In genomic region chr10:59885430-59886134, GRCh38 we compare ENCODE assay signal across 10 cellular contexts. TPM values are rescaled to one million over a fixed set of nuclear protein-coding genes. Genes with fewer than 3 reads are reported as not detected.
DNase-seq lines count a peak whose midpoint lies in the region; ATAC-seq and TF ChIP-seq lines count a peak whose summit lies in the region.
"Had no signal": no experiment of that assay in that cellular context is flagged by ENCODE, and none has a peak within 500 bp of the region (broad histone marks: within the 10 kb centered on the region; RNA-seq: fewer than 3 reads in every experiment).

No MANE protein-coding gene starts in this region.

- POLR2A ChIA-PET in A673 (lab: Charles Lee; ENCODE audit: low non-redundant PET) = no interaction called here

- H3K27ac ChIP-seq in BLaER1 (peak overlapping the region; percentile 45; the same call in 1 of the 2 replicates), A673 (ENCODE audit: low read depth, low read length, poor library complexity, severe bottlenecking) (no peak overlapping the region)
- H3K27ac ChIP-seq: SJSA1 had no signal

- no peak for TF ChIP-seq CTCF in A673 (conservative IDR thresholded peaks at IDR 0.05; ENCODE audit: low read depth, low read length)

- H3K4me1 ChIP-seq in BLaER1 (peaks cover 42% of the 10 kb centered on the region), A673 (ENCODE audit: insufficient read depth, low read length, poor library complexity, severe bottlenecking) (no peaks in the 10 kb centered on the region)
- H3K4me1 ChIP-seq: SJSA1 had no signal

- H3K9ac ChIP-seq in BLaER1 = 0 out of 2 replicates have a peak overlapping the region, but pooled peaks have one; percentile 41

- H3K9me3 ChIP-seq in BLaER1 = peaks cover 7% of the 10 kb centered on the region
- no peaks in the 10 kb centered on the region for H3K9me3 ChIP-seq in A673 (ENCODE audit: low read depth, low read length, poor library complexity, severe bottlenecking)
- H3K9me3 ChIP-seq: SJSA1 had no signal

- H3K4me3 ChIP-seq in BLaER1 = no peak overlapping the region; the same call in 1 of the 2 replicates
- no peak overlapping the region for H3K4me3 ChIP-seq in A673 (ENCODE audit: low read depth, low read length, poor library complexity, severe bottlenecking)
- H3K4me3 ChIP-seq: SJSA1, skin epidermis had no signal

- no peaks in the 10 kb centered on the region for H3K27me3 ChIP-seq in BLaER1
- no peaks in the 10 kb centered on the region for H3K27me3 ChIP-seq in A673 (replicated peaks; ENCODE audit: insufficient read depth, low read depth, low read length, poor library complexity)
- H3K27me3 ChIP-seq: SJSA1 had no signal

- intact Hi-C loops in A673 (cut with micrococcal nuclease; ENCODE audit: unreplicated experiment) = no loop called here

- no TSS peak for BruUV-seq in A673 (replicated peaks; lab: Mats Ljungman, UMichigan)

- CTCF ChIA-PET in A673 (lab: Charles Lee) = no interaction called here

- peaks cover 85% of the 10 kb centered on the region for H4K20me1 ChIP-seq in BLaER1

- H3K36me3 ChIP-seq in BLaER1 (peaks cover 48% of the 10 kb centered on the region), A673 (ENCODE audit: insufficient read depth, low read length, poor library complexity, severe bottlenecking) (no peaks in the 10 kb centered on the region)
- H3K36me3 ChIP-seq: SJSA1 had no signal

- ATAC-seq in GM19351 (IDR thresholded peaks at IDR 0.05; ENCODE audit: unreplicated experiment) (peak; percentile 72), HG03135 (IDR thresholded peaks at IDR 0.05; ENCODE audit: unreplicated experiment) (peak; percentile 93)

- DNase-seq in UCSD-AML1 (lab: John Stamatoyannopoulos, UW; ENCODE audit: unreplicated experiment) = peak; percentile 50
- DNase-seq in NCI-H2107 (lab: John Stamatoyannopoulos, UW) = no peak
- no peak for DNase-seq in ecto neural progenitor cell (ENCODE audit: low spot score)
- DNase-seq in A673 (ENCODE audit: low spot score) = no peak
- no peak for DNase-seq in NCI-H187 (lab: John Stamatoyannopoulos, UW)

- H3K4me2 ChIP-seq in BLaER1 = peak overlapping the region; percentile 80

RNA-seq across cellular contexts. Expression of gene CCDC6, which starts 20.8 kb away (rescaled TPM):
- 28.1 and 28.8 TPM in 2 replicates for total RNA-seq in A673 (2021)
